ENCODE assay signal across 16 cellular contexts in genomic region chr4:142088906-142089305, GRCh38.
DNase-seq lines count a peak whose midpoint lies in the region; TF ChIP-seq lines count a peak whose summit lies in the region.
"Had no signal": no experiment of that assay in that cellular context is flagged by ENCODE, and none has a peak within 500 bp of the region (broad histone marks: within the 10 kb centered on the region; RNA-seq: fewer than 3 reads in every experiment).

No MANE protein-coding gene starts in this region.

- H3K27ac ChIP-seq in GM23248 (peak overlapping the region; percentile 100), transverse colon (peak overlapping the region in 2 of 4 donors; percentile 19 to 59)
- H3K27ac ChIP-seq: pancreas had no signal

- TF ChIP-seq EP300 in transverse colon (IDR thresholded peaks at IDR 0.05; ENCODE audit: low read depth), result peak; percentile 31

- H3K9me2 ChIP-seq in GM23248 (ENCODE audit: insufficient read depth), result no peaks in the 10 kb centered on the region

- H3K4me3 ChIP-seq in GM23248, result no peak overlapping the region
- no peak overlapping the region for H3K4me3 ChIP-seq in fibroblast of villous mesenchyme (ENCODE audit: low read depth, low read length)
- H3K4me3 ChIP-seq in transverse colon, result no peak overlapping the region
- H3K4me3 ChIP-seq: pancreas, skin epidermis had no signal

- H3K36me3 ChIP-seq in GM23248 (ENCODE audit: low read depth) (no peaks in the 10 kb centered on the region), transverse colon (no peaks in the 10 kb centered on the region)
- H3K36me3 ChIP-seq: pancreas had no signal

- peaks cover 50% of the 10 kb centered on the region for H3K4me1 ChIP-seq in GM23248 (ENCODE audit: insufficient read depth)
- H3K4me1 ChIP-seq in transverse colon, result peaks cover 0 to 6% (median 2%) of the 10 kb centered on the region in 4 donors
- H3K4me1 ChIP-seq: pancreas had no signal

- peak overlapping the region; percentile 85 for H3K9ac ChIP-seq in GM23248

- H3K4me2 ChIP-seq in GM23248 (ENCODE audit: unreplicated experiment), result peak overlapping the region; percentile 71

- no peak for TF ChIP-seq CTCF in fibroblast of villous mesenchyme (IDR thresholded peaks at IDR 0.05; ENCODE audit: insufficient read depth, low read depth, low read length)
- no peak for TF ChIP-seq CTCF in transverse colon (IDR thresholded peaks at IDR 0.05)

- peaks cover 32% of the 10 kb centered on the region for H3F3A ChIP-seq in GM23248 (ENCODE audit: insufficient read depth)

- 3 to 14% methylated on average over 4 of the region's 4 CpGs for WGBS in GM23248 (ENCODE audit: low coverage in 1 of 2, low lambda C conversion rate in 2 of 2, missing lambda C conversion rate in 2 of 2), 2 experiments
- WGBS in transverse colon (ENCODE audit: low coverage in 1 of 2), 2 donors, result 8 to 47% methylated on average over 2 to 4 of the region's 4 CpGs

- no peaks in the 10 kb centered on the region for H4K20me1 ChIP-seq in GM23248 (ENCODE audit: insufficient read depth)

- intact Hi-C loops in transverse colon (cut with DNase I; ENCODE audit: low total_unique reads), result no loop called here

- H3K9me3 ChIP-seq in GM23248 (ENCODE audit: low read depth) (no peaks in the 10 kb centered on the region), transverse colon (no peaks in the 10 kb centered on the region)
- H3K9me3 ChIP-seq: pancreas had no signal

- H2AFZ ChIP-seq in GM23248, result peak overlapping the region; percentile 40; the same call in 1 of the 2 replicates

- TF ChIP-seq POLR2A in transverse colon (IDR thresholded peaks at IDR 0.05), result no peak

- DNase-seq in GM23248, result peak; percentile 64
- DNase-seq in amniotic epithelial cell (ENCODE audit: low read depth), result peak; percentile 91
- DNase-seq in fibroblast of villous mesenchyme (ENCODE audit: low read depth), result peak; percentile 58
- no peak for DNase-seq in transverse colon
- DNase-seq in DMS53 treated with DMSO at 0.1 percent for 48 hours (lab: John Stamatoyannopoulos, UW; ENCODE audit: unreplicated experiment), result no peak
- DNase-seq in COLO668 (lab: John Stamatoyannopoulos, UW; ENCODE audit: unreplicated experiment), result no peak
- DNase-seq in NCI-H2227 (lab: John Stamatoyannopoulos, UW; ENCODE audit: unreplicated experiment), result no peak
- DNase-seq: activated CD8-positive, alpha-beta memory T cell treated with anti-CD3 and anti-CD28 coated beads, Interleukin-2, amount 50 U/mL, for 4 hours; activated naive CD4-positive, alpha-beta T cell treated with anti-CD3 and anti-CD28 coated beads for 36 hours; CD4-positive, CD25-positive, alpha-beta regulatory T cell; GOT3; Karpas-422; NCI-H1436 treated with DMSO at 0.1 percent for 48 hours; pancreas; stimulated activated CD4-positive, alpha-beta T cell treated with anti-CD3 and anti-CD28 coated beads, Interleukin-4, amount 100 ng/mL, for 4 hours had no signal

- no peaks in the 10 kb centered on the region for H3K27me3 ChIP-seq in GM23248 (replicated peaks; ENCODE audit: insufficient read depth)
- no peaks in the 10 kb centered on the region for H3K27me3 ChIP-seq in transverse colon
- H3K27me3 ChIP-seq: pancreas had no signal

- in situ Hi-C loops in GM23248 (cut with MboI) (no loop called here), transverse colon (cut with MboI; ENCODE audit: low pct_ligation_motif_present in 1 of 4, low pct_unique_long_range_greater_than_20kb in 1 of 4, low sequenced_read_pairs in 3 of 4) (no loop called here)

- H3K79me2 ChIP-seq in GM23248 (ENCODE audit: insufficient read depth), result no peaks in the 10 kb centered on the region

Comparison
In these comparisons a context has a peak if more than half of its experiments do, and no peak if none do; other contexts are left out.
1. DNase-seq: peak in GM23248 (single experiment), amniotic epithelial cell (single experiment) and fibroblast of villous mesenchyme (single experiment); none in transverse colon (single experiment), DMS53 treated with DMSO at 0.1 percent for 48 hours (single experiment), COLO668 (single experiment) and NCI-H2227 (single experiment).